In genomic region chr15:64701051-64701450, GRCh38 we compare ENCODE assay signal across 10 cellular contexts.
DNase-seq lines count a peak whose midpoint lies in the region; ATAC-seq and TF ChIP-seq lines count a peak whose summit lies in the region.
"Had no signal": no experiment of that assay in that cellular context is flagged by ENCODE, and none has a peak within 500 bp of the region (broad histone marks: within the 10 kb centered on the region; RNA-seq: fewer than 3 reads in every experiment).

No MANE protein-coding gene starts in this region.

- ATAC-seq in right lobe of liver, result no peak

- H3K36me3 Mint-ChIP-seq in activated CD4-positive, alpha-beta T cell treated with anti-CD3 and anti-CD28 coated beads, Interleukin-2, amount 10 ng/mL, durations not matched to agents 7 days and 5 days (ENCODE audit: low read depth), result peaks cover 11% of the 10 kb centered on the region

- H3K27me3 Mint-ChIP-seq in activated CD4-positive, alpha-beta T cell treated with anti-CD3 and anti-CD28 coated beads, Interleukin-2, amount 10 ng/mL, durations not matched to agents 7 days and 5 days, result no peaks in the 10 kb centered on the region

- TF ChIP-seq CTCF in ascending aorta (IDR thresholded peaks at IDR 0.05) (no peak), right lobe of liver (IDR thresholded peaks at IDR 0.05) (no peak), RWPE1 (conservative IDR thresholded peaks at IDR 0.05; ENCODE audit: low read depth) (no peak)

- H3K9me3 Mint-ChIP-seq in activated CD4-positive, alpha-beta T cell treated with anti-CD3 and anti-CD28 coated beads, Interleukin-2, amount 10 ng/mL, durations not matched to agents 7 days and 5 days, result no peaks in the 10 kb centered on the region

- H3K27ac ChIP-seq in ascending aorta, result peak overlapping the region; percentile 84 to 85
- peak overlapping the region in 2 of 3 donors; percentile 61 to 90 for H3K27ac ChIP-seq in right lobe of liver
- peak overlapping the region; percentile 87 for H3K27ac ChIP-seq in temporal lobe (ENCODE audit: low read depth, low read length)
- no peak overlapping the region for H3K27ac ChIP-seq in RWPE1

- 52% methylated on average over 3 of the region's 3 CpGs for WGBS in right lobe of liver (ENCODE audit: insufficient coverage, low coverage, low lambda C conversion rate, missing lambda C conversion rate)

- no peak for DNase-seq in activated CD4-positive, alpha-beta T cell treated with anti-CD3 and anti-CD28 coated beads, Interleukin-2, amount 10 ng/mL, durations not matched to agents 7 days and 5 days
- DNase-seq in activated CD4-positive, alpha-beta T cell treated with anti-CD3 and anti-CD28 coated beads, Interleukin-2, amount 50 U/mL, for 4 hours, result no peak
- DNase-seq in ascending aorta (ENCODE audit: low spot score in 2 of 2), result no peak
- no peak for DNase-seq in right lobe of liver
- DNase-seq in NCI-H146 treated with DMSO at 0.1 percent for 48 hours (lab: John Stamatoyannopoulos, UW; ENCODE audit: unreplicated experiment), result no peak
- no peak for DNase-seq in RWPE1 (ENCODE audit: low spot score)
- no peak for DNase-seq in KG1 (lab: John Stamatoyannopoulos, UW)
- DNase-seq: amniotic stem cell had no signal

- CTCF ChIA-PET in activated CD4-positive, alpha-beta T cell treated with anti-CD3 and anti-CD28 coated beads, Interleukin-2, amount 10 ng/mL, durations not matched to agents 7 days and 5 days (lab: Charles Lee), result interaction anchor here (1.1 to 1.5 kb wide), 2 partner anchors 17 to 198 kb away, joined by 3 to 5 read pairs; no protein-coding TSS in a partner anchor
- CTCF ChIA-PET in RWPE1 (lab: Yijun Ruan, JAX), result interaction anchor here (0.8 to 2.0 kb wide), 4 partner anchors 11 to 30 kb away, joined by 3 to 7 read pairs (median 4); no protein-coding TSS in a partner anchor

- no peaks in the 10 kb centered on the region for H3K9me3 ChIP-seq in ascending aorta
- no peaks in the 10 kb centered on the region for H3K9me3 ChIP-seq in right lobe of liver
- H3K9me3 ChIP-seq: prostate gland had no signal

- H3K27ac Mint-ChIP-seq in activated CD4-positive, alpha-beta T cell treated with anti-CD3 and anti-CD28 coated beads, Interleukin-2, amount 10 ng/mL, durations not matched to agents 7 days and 5 days, result peak overlapping the region; percentile 14

- H3K4me1 ChIP-seq in ascending aorta (peaks cover 10 to 47% of the 10 kb centered on the region in 2 donors), right lobe of liver (peaks cover 0 to 70% (median 33%) of the 10 kb centered on the region in 4 donors)

- H3K27me3 ChIP-seq in ascending aorta (no peaks in the 10 kb centered on the region), right lobe of liver (no peaks in the 10 kb centered on the region)

- peaks cover 57% of the 10 kb centered on the region for H3K4me1 Mint-ChIP-seq in activated CD4-positive, alpha-beta T cell treated with anti-CD3 and anti-CD28 coated beads, Interleukin-2, amount 10 ng/mL, durations not matched to agents 7 days and 5 days

- H3K36me3 ChIP-seq in ascending aorta (no peaks in the 10 kb centered on the region), right lobe of liver (no peaks in the 10 kb centered on the region)
- H3K36me3 ChIP-seq: prostate gland had no signal

- H3K4me3 Mint-ChIP-seq in activated CD4-positive, alpha-beta T cell treated with anti-CD3 and anti-CD28 coated beads, Interleukin-2, amount 10 ng/mL, durations not matched to agents 7 days and 5 days, result peak overlapping the region; percentile 80

- POLR2A ChIA-PET in activated CD4-positive, alpha-beta T cell treated with anti-CD3 and anti-CD28 coated beads, Interleukin-2, amount 10 ng/mL, durations not matched to agents 7 days and 5 days (lab: Charles Lee), result no interaction called here
- POLR2A ChIA-PET in RWPE1 (lab: Yijun Ruan, JAX; ENCODE audit: low non-redundant PET), result no interaction called here

- peak overlapping the region; percentile 18 to 75 for H3K4me3 ChIP-seq in ascending aorta
- H3K4me3 ChIP-seq in right lobe of liver, result peak overlapping the region in 2 of 3 donors; percentile 1 to 79

- no peak for TF ChIP-seq POLR2A in right lobe of liver (IDR thresholded peaks at IDR 0.05)

- intact Hi-C loops in ascending aorta (cut with DNase I) (no loop called here), right lobe of liver (cut with DNase I) (no loop called here)
